In genomic region chr11:117223741-117224685, GRCh38 we compare ENCODE assay signal across 19 cellular contexts. TPM values are rescaled to one million over a fixed set of nuclear protein-coding genes. Genes with fewer than 3 reads are reported as not detected.
A peak's percentile ranks its signal among the peaks of the same experiment; 100 is the strongest.
DNase-seq lines count a peak whose midpoint lies in the region; ATAC-seq and TF ChIP-seq lines count a peak whose summit lies in the region.
"Had no signal": no experiment of that assay in that cellular context is flagged by ENCODE, and none has a peak within 500 bp of the region (broad histone marks: within the 10 kb centered on the region; RNA-seq: fewer than 3 reads in every experiment).

No MANE protein-coding gene starts in this region.

- no peaks in the 10 kb centered on the region for H3K27me3 ChIP-seq in esophagus muscularis mucosa
- H3K27me3 ChIP-seq: BE2C had no signal

- H3K4me3 Mint-ChIP-seq in T-helper 2 cell treated with Interferon-gamma antibody and Interleukin-4, amounts not matched to agents 5 μg/mL and 100 μg/mL, for 36 hours, result no peak overlapping the region
- H3K4me3 Mint-ChIP-seq: HFFc6; mesothelial cell of epicardium; stimulated activated naive CD8-positive, alpha-beta T cell treated with anti-CD3 and anti-CD28 coated beads, Interleukin-15, Interleukin-2, amounts not matched to agents 100 ng/mL and 50 ng/mL, for 24 hours had no signal

- no peaks in the 10 kb centered on the region for H3K79me2 ChIP-seq in OCI-LY7 (ENCODE audit: insufficient read depth, low read depth, low read length)
- H3K79me2 ChIP-seq: parathyroid adenoma had no signal

- no peak for TF ChIP-seq EP300 in esophagus muscularis mucosa (IDR thresholded peaks at IDR 0.05)

- H3K27ac Mint-ChIP-seq in T-helper 2 cell treated with Interferon-gamma antibody and Interleukin-4, amounts not matched to agents 5 μg/mL and 100 μg/mL, for 36 hours, result no peak overlapping the region
- H3K27ac Mint-ChIP-seq: HFFc6; mesothelial cell of epicardium; stimulated activated naive CD8-positive, alpha-beta T cell treated with anti-CD3 and anti-CD28 coated beads, Interleukin-15, Interleukin-2, amounts not matched to agents 100 ng/mL and 50 ng/mL, for 24 hours had no signal

- peaks cover 17% of the 10 kb centered on the region for H3K4me1 Mint-ChIP-seq in T-helper 2 cell treated with Interferon-gamma antibody and Interleukin-4, amounts not matched to agents 5 μg/mL and 100 μg/mL, for 36 hours (ENCODE audit: low read depth)

- H3K27ac ChIP-seq in C4-2B (peak overlapping the region; percentile 91), OCI-LY7 (ENCODE audit: low read depth, low read length, poor library complexity, severe bottlenecking) (no peak overlapping the region), esophagus muscularis mucosa (replicated peaks in 1 of 4) (peak overlapping the region; percentile 84 to 95 (median 94))
- H3K27ac ChIP-seq: parathyroid adenoma had no signal

- H4K20me1 ChIP-seq in OCI-LY7 (ENCODE audit: insufficient read depth, low read length), result no peaks in the 10 kb centered on the region

- TF ChIP-seq POLR2A in esophagus muscularis mucosa (IDR thresholded peaks at IDR 0.05; ENCODE audit: low read depth), result no peak

- H3K9me3 Mint-ChIP-seq in T-helper 2 cell treated with Interferon-gamma antibody and Interleukin-4, amounts not matched to agents 5 μg/mL and 100 μg/mL, for 36 hours, result no peaks in the 10 kb centered on the region
- H3K9me3 Mint-ChIP-seq: HFFc6; mesothelial cell of epicardium; stimulated activated naive CD8-positive, alpha-beta T cell treated with anti-CD3 and anti-CD28 coated beads, Interleukin-15, Interleukin-2, amounts not matched to agents 100 ng/mL and 50 ng/mL, for 24 hours had no signal

- BruUV-seq in OCI-LY7 (replicated peaks; lab: Mats Ljungman, UMichigan), result TSS peak; percentile 24

- H3K9me3 ChIP-seq in OCI-LY7 (ENCODE audit: low read length) (no peaks in the 10 kb centered on the region), esophagus muscularis mucosa (no peaks in the 10 kb centered on the region)
- H3K9me3 ChIP-seq: BE2C had no signal

- H3K36me3 Mint-ChIP-seq in T-helper 2 cell treated with Interferon-gamma antibody and Interleukin-4, amounts not matched to agents 5 μg/mL and 100 μg/mL, for 36 hours (ENCODE audit: low read depth), result peaks cover 67% of the 10 kb centered on the region

- intact Hi-C loops in OCI-LY7 (cut with micrococcal nuclease; ENCODE audit: unreplicated experiment), result no loop called here
- intact Hi-C loops in esophagus muscularis mucosa (cut with DNase I), result loop anchor here (2.0 kb wide), 1 partner anchor 25 kb away; the partner anchor contains the start of gene TAGLN
- intact Hi-C loops in sciatic nerve (cut with DNase I), result loop anchor here (10.0 kb wide), 2 partner anchors 349 to 429 kb away; partner anchors contain the start of gene APOA5

- WGBS in esophagus muscularis mucosa, result 78% methylated on average over 14 of the region's 17 CpGs

- H2AFZ ChIP-seq in OCI-LY7 (ENCODE audit: low read length), result no peak overlapping the region
- H2AFZ ChIP-seq: parathyroid adenoma had no signal

- no peaks in the 10 kb centered on the region for H3K27me3 Mint-ChIP-seq in T-helper 2 cell treated with Interferon-gamma antibody and Interleukin-4, amounts not matched to agents 5 μg/mL and 100 μg/mL, for 36 hours (ENCODE audit: low read depth)
- H3K27me3 Mint-ChIP-seq: stimulated activated naive CD8-positive, alpha-beta T cell treated with anti-CD3 and anti-CD28 coated beads, Interleukin-15, Interleukin-2, amounts not matched to agents 100 ng/mL and 50 ng/mL, for 24 hours had no signal

- CTCF ChIA-PET in OCI-LY7 (lab: Charles Lee; ENCODE audit: unreplicated experiment), result interaction anchor here (0.9 kb wide), 1 partner anchor 45 kb away, joined by 3 read pairs; the partner anchor contains the start of gene SIDT2

- H3K36me3 ChIP-seq in OCI-LY7 (ENCODE audit: insufficient read depth, low read length), result peaks cover 91% of the 10 kb centered on the region
- peaks cover 23 to 79% (median 59%) of the 10 kb centered on the region in 4 donors for H3K36me3 ChIP-seq in esophagus muscularis mucosa

- ATAC-seq in sciatic nerve, result no peak

- POLR2A ChIA-PET in OCI-LY7 (lab: Charles Lee), result no interaction called here

- H3K4me3 ChIP-seq in OCI-LY7 (ENCODE audit: low read depth, low read length, poor library complexity, severe bottlenecking) (no peak overlapping the region), esophagus muscularis mucosa (no peak overlapping the region)

- no peaks in the 10 kb centered on the region for H3K9me2 ChIP-seq in OCI-LY7 (ENCODE audit: insufficient read depth, low read length)

- no peak overlapping the region for H3K4me2 ChIP-seq in OCI-LY7 (ENCODE audit: low read length)

- TF ChIP-seq CTCF in C4-2B (conservative IDR thresholded peaks at IDR 0.05) (no peak), OCI-LY7 (conservative IDR thresholded peaks at IDR 0.05; ENCODE audit: low read length) (no peak), esophagus muscularis mucosa (IDR thresholded peaks at IDR 0.05) (no peak)

- DNase-seq in OCI-LY7 (ENCODE audit: low spot score) (no peak), esophagus muscularis mucosa (ENCODE audit: extremely low spot score) (no peak), sciatic nerve (ENCODE audit: low spot score) (peak; percentile 45), NCI-H1092 (lab: John Stamatoyannopoulos, UW) (no peak), islet precursor cell (no peak)
- DNase-seq in T-helper 2 cell treated with Interferon-gamma antibody and Interleukin-4, amounts not matched to agents 5 μg/mL and 100 μg/mL, for 36 hours (ENCODE audit: low spot score), result no peak
- DNase-seq: activated CD4-positive, alpha-beta T cell treated with anti-CD3 and anti-CD28 coated beads for 4 hours; amygdala; BE2C; cortex of kidney; HFFc6; NCI-H146; NCI-H226; SHP77; T-helper 2 cell had no signal

- H3K4me1 ChIP-seq in OCI-LY7 (ENCODE audit: insufficient read depth, low read length, poor library complexity, severe bottlenecking) (peaks cover 6% of the 10 kb centered on the region), esophagus muscularis mucosa (peaks cover 36 to 82% (median 77%) of the 10 kb centered on the region in 4 donors)
- H3K4me1 ChIP-seq: BE2C had no signal

RNA-seq across cellular contexts. Expression of gene PCSK7, which starts 7.9 kb away (rescaled TPM):
- 44.1 and 45.4 TPM in 2 replicates for total RNA-seq in OCI-LY7 (2014; rRNA removed; shearing (Covaris generic))
- total RNA-seq in OCI-LY7 (2022), result 91.2 and 104 TPM in 2 replicates
- 10 to 100 TPM; 27.8 to 43.7 (median 31.9) TPM for total RNA-seq in esophagus muscularis mucosa
- total RNA-seq in sciatic nerve, result 68.7 TPM

RNA-seq across cellular contexts. Expression of gene RNF214, which starts 8.5 kb away (rescaled TPM):
- 10.9 and 11.2 TPM in 2 replicates for total RNA-seq in OCI-LY7 (2014; rRNA removed; shearing (Covaris generic))
- total RNA-seq in OCI-LY7 (2022) (30.2 and 31.4 TPM in 2 replicates), esophagus muscularis mucosa (10 to 100 TPM; 12.4 to 21.5 (median 18.4) TPM), sciatic nerve (36.8 TPM)

RNA-seq across cellular contexts. Expression of gene TAGLN, which starts 24.8 kb away (rescaled TPM):
- 7.4 and 8.4 TPM in 2 replicates for total RNA-seq in OCI-LY7 (2014; rRNA removed; shearing (Covaris generic))
- 5.4 and 6.4 TPM in 2 replicates for total RNA-seq in OCI-LY7 (2022)
- over 10,000 TPM; 12,513 to 19,293 (median 14,679) TPM for total RNA-seq in esophagus muscularis mucosa
- 1,988 TPM for total RNA-seq in sciatic nerve

RNA-seq across cellular contexts. Expression of gene SIDT2, which starts 45.5 kb away (rescaled TPM):
- 18.3 and 18.6 TPM in 2 replicates for total RNA-seq in OCI-LY7 (2014; rRNA removed; shearing (Covaris generic))
- total RNA-seq in OCI-LY7 (2022), result 30.6 and 37.7 TPM in 2 replicates
- total RNA-seq in esophagus muscularis mucosa, result 10 to 100 TPM; 26.5 to 34.1 (median 29.3) TPM
- 94.4 TPM for total RNA-seq in sciatic nerve

Comparison
In these comparisons a context has a peak if more than half of its experiments do, and no peak if none do; other contexts are left out.
1. RNA of gene TAGLN, which starts 24.8 kb away (total RNA-seq): 12,513 to 19,293 TPM in esophagus muscularis mucosa and 1,988 TPM in sciatic nerve (single experiment); 5.4 to 8.4 TPM in OCI-LY7; every median in the first group is over 100 times any median in the second.